1 cellular context compared by ENCODE assay signal in the genomic region with DNA sequence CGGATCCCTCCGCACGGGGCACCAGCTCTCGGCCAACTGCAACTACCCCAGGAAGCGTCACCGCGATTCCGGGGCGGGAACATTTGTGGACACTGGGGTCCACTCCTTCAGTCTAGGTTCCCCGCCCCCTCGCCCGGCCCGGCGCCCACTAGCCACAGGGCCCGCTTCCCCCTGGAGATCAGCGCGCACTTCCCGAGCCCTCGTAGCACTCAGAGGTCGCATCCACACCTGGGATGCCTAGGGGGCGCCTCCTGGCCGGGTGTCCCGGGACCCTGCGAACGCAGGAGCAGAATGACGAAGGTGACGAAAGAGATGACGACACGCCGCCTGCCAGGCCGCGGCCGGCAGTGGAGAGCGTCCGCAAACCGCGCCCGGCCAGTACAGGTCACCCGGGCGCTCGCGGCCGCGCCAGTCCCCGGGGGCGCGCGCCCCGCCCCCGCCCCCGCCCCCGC.
TF ChIP-seq lines count a peak whose summit lies in the region.

No MANE protein-coding gene starts in this region.

TF ChIP-seq in HepG2, 621 proteins besides CTCF, POLR2A, EP300 and RAD21 (continued from another document and continues in another):
- TF ChIP-seq, protein P1, sequence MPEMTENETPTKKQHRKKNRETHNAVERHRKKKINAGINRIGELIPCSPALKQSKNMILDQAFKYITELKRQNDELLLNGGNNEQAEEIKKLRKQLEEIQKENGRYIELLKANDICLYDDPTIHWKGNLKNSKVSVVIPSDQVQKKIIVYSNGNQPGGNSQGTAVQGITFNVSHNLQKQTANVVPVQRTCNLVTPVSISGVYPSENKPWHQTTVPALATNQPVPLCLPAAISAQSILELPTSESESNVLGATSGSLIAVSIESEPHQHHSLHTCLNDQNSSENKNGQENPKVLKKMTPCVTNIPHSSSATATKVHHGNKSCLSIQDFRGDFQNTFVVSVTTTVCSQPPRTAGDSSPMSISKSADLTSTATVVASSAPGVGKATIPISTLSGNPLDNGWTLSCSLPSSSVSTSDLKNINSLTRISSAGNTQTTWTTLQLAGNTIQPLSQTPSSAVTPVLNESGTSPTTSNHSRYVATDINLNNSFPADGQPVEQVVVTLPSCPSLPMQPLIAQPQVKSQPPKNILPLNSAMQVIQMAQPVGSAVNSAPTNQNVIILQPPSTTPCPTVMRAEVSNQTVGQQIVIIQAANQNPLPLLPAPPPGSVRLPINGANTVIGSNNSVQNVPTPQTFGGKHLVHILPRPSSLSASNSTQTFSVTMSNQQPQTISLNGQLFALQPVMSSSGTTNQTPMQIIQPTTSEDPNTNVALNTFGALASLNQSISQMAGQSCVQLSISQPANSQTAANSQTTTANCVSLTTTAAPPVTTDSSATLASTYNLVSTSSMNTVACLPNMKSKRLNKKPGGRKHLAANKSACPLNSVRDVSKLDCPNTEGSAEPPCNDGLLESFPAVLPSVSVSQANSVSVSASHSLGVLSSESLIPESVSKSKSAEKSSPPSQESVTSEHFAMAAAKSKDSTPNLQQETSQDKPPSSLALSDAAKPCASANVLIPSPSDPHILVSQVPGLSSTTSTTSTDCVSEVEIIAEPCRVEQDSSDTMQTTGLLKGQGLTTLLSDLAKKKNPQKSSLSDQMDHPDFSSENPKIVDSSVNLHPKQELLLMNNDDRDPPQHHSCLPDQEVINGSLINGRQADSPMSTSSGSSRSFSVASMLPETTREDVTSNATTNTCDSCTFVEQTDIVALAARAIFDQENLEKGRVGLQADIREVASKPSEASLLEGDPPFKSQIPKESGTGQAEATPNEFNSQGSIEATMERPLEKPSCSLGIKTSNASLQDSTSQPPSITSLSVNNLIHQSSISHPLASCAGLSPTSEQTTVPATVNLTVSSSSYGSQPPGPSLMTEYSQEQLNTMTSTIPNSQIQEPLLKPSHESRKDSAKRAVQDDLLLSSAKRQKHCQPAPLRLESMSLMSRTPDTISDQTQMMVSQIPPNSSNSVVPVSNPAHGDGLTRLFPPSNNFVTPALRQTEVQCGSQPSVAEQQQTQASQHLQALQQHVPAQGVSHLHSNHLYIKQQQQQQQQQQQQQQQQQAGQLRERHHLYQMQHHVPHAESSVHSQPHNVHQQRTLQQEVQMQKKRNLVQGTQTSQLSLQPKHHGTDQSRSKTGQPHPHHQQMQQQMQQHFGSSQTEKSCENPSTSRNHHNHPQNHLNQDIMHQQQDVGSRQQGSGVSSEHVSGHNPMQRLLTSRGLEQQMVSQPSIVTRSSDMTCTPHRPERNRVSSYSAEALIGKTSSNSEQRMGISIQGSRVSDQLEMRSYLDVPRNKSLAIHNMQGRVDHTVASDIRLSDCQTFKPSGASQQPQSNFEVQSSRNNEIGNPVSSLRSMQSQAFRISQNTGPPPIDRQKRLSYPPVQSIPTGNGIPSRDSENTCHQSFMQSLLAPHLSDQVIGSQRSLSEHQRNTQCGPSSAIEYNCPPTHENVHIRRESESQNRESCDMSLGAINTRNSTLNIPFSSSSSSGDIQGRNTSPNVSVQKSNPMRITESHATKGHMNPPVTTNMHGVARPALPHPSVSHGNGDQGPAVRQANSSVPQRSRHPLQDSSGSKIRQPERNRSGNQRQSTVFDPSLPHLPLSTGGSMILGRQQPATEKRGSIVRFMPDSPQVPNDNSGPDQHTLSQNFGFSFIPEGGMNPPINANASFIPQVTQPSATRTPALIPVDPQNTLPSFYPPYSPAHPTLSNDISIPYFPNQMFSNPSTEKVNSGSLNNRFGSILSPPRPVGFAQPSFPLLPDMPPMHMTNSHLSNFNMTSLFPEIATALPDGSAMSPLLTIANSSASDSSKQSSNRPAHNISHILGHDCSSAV (CRISPR knock-in tag; IDR thresholded peaks at IDR 0.05; ENCODE audit: borderline replicate concordance) = no peak
- TF ChIP-seq EEA1 (CRISPR knock-in tag; IDR thresholded peaks at IDR 0.05; ENCODE audit: borderline replicate concordance) (no peak; the same call in 1 of the 2 replicates), ELF3 (CRISPR knock-in tag; IDR thresholded peaks at IDR 0.05) (peak; percentile 76), TBX3 (IDR thresholded peaks at IDR 0.05; ENCODE audit: borderline replicate concordance) (peak; percentile 75; the same call in 1 of the 2 replicates), ZNF329 (CRISPR knock-in tag; IDR thresholded peaks at IDR 0.05; ENCODE audit: low read depth) (peak; percentile 71; the same call in 1 of the 2 replicates), ZNF589 (CRISPR knock-in tag; conservative IDR thresholded peaks at IDR 0.05) (no peak), EHMT2 (IDR thresholded peaks at IDR 0.05; ENCODE audit: borderline replicate concordance, low read depth, low read length) (no peak), MYC (CRISPR knock-in tag; IDR thresholded peaks at IDR 0.05; ENCODE audit: borderline replicate concordance) (peak; percentile 10), ZNF367 (CRISPR knock-in tag; IDR thresholded peaks at IDR 0.05; ENCODE audit: borderline replicate concordance) (0 out of 2 replicates have a peak, but pooled peaks have one; percentile 84), REXO4 (CRISPR knock-in tag; IDR thresholded peaks at IDR 0.05; ENCODE audit: borderline replicate concordance) (no peak), ZKSCAN1 (IDR thresholded peaks at IDR 0.05; ENCODE audit: low read length) (peak; percentile 47; the same call in 1 of the 2 replicates), ZNF614 (CRISPR knock-in tag; IDR thresholded peaks at IDR 0.05; ENCODE audit: borderline replicate concordance) (peak; percentile 83; the same call in 1 of the 2 replicates), PLRG1 (conservative IDR thresholded peaks at IDR 0.05) (no peak), ZNF496 (CRISPR knock-in tag; IDR thresholded peaks at IDR 0.05; ENCODE audit: insufficient replicate concordance) (no peak), STAG1 (CRISPR knock-in tag; IDR thresholded peaks at IDR 0.05) (peak; percentile 60), NKX3-1 (CRISPR knock-in tag; IDR thresholded peaks at IDR 0.05) (peak; percentile 13; the same call in 1 of the 2 replicates)
- TF ChIP-seq, protein P2, sequence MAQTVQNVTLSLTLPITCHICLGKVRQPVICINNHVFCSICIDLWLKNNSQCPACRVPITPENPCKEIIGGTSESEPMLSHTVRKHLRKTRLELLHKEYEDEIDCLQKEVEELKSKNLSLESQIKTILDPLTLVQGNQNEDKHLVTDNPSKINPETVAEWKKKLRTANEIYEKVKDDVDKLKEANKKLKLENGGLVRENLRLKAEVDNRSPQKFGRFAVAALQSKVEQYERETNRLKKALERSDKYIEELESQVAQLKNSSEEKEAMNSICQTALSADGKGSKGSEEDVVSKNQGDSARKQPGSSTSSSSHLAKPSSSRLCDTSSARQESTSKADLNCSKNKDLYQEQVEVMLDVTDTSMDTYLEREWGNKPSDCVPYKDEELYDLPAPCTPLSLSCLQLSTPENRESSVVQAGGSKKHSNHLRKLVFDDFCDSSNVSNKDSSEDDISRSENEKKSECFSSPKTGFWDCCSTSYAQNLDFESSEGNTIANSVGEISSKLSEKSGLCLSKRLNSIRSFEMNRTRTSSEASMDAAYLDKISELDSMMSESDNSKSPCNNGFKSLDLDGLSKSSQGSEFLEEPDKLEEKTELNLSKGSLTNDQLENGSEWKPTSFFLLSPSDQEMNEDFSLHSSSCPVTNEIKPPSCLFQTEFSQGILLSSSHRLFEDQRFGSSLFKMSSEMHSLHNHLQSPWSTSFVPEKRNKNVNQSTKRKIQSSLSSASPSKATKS (CRISPR knock-in tag; IDR thresholded peaks at IDR 0.05) = no peak; the same call in 1 of the 2 replicates
- TF ChIP-seq, protein P3, sequence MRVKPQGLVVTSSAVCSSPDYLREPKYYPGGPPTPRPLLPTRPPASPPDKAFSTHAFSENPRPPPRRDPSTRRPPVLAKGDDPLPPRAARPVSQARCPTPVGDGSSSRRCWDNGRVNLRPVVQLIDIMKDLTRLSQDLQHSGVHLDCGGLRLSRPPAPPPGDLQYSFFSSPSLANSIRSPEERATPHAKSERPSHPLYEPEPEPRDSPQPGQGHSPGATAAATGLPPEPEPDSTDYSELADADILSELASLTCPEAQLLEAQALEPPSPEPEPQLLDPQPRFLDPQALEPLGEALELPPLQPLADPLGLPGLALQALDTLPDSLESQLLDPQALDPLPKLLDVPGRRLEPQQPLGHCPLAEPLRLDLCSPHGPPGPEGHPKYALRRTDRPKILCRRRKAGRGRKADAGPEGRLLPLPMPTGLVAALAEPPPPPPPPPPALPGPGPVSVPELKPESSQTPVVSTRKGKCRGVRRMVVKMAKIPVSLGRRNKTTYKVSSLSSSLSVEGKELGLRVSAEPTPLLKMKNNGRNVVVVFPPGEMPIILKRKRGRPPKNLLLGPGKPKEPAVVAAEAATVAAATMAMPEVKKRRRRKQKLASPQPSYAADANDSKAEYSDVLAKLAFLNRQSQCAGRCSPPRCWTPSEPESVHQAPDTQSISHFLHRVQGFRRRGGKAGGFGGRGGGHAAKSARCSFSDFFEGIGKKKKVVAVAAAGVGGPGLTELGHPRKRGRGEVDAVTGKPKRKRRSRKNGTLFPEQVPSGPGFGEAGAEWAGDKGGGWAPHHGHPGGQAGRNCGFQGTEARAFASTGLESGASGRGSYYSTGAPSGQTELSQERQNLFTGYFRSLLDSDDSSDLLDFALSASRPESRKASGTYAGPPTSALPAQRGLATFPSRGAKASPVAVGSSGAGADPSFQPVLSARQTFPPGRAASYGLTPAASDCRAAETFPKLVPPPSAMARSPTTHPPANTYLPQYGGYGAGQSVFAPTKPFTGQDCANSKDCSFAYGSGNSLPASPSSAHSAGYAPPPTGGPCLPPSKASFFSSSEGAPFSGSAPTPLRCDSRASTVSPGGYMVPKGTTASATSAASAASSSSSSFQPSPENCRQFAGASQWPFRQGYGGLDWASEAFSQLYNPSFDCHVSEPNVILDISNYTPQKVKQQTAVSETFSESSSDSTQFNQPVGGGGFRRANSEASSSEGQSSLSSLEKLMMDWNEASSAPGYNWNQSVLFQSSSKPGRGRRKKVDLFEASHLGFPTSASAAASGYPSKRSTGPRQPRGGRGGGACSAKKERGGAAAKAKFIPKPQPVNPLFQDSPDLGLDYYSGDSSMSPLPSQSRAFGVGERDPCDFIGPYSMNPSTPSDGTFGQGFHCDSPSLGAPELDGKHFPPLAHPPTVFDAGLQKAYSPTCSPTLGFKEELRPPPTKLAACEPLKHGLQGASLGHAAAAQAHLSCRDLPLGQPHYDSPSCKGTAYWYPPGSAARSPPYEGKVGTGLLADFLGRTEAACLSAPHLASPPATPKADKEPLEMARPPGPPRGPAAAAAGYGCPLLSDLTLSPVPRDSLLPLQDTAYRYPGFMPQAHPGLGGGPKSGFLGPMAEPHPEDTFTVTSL (CRISPR knock-in tag; IDR thresholded peaks at IDR 0.05; ENCODE audit: borderline replicate concordance) = peak; percentile 59; the same call in 1 of the 2 replicates
- TF ChIP-seq, protein P4, sequence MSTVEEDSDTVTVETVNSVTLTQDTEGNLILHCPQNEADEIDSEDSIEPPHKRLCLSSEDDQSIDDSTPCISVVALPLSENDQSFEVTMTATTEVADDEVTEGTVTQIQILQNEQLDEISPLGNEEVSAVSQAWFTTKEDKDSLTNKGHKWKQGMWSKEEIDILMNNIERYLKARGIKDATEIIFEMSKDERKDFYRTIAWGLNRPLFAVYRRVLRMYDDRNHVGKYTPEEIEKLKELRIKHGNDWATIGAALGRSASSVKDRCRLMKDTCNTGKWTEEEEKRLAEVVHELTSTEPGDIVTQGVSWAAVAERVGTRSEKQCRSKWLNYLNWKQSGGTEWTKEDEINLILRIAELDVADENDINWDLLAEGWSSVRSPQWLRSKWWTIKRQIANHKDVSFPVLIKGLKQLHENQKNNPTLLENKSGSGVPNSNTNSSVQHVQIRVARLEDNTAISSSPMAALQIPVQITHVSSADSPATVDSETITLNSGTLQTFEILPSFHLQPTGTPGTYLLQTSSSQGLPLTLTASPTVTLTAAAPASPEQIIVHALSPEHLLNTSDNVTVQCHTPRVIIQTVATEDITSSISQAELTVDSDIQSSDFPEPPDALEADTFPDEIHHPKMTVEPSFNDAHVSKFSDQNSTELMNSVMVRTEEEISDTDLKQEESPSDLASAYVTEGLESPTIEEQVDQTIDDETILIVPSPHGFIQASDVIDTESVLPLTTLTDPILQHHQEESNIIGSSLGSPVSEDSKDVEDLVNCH (CRISPR knock-in tag; IDR thresholded peaks at IDR 0.05) = no peak
- TF ChIP-seq, protein P5, sequence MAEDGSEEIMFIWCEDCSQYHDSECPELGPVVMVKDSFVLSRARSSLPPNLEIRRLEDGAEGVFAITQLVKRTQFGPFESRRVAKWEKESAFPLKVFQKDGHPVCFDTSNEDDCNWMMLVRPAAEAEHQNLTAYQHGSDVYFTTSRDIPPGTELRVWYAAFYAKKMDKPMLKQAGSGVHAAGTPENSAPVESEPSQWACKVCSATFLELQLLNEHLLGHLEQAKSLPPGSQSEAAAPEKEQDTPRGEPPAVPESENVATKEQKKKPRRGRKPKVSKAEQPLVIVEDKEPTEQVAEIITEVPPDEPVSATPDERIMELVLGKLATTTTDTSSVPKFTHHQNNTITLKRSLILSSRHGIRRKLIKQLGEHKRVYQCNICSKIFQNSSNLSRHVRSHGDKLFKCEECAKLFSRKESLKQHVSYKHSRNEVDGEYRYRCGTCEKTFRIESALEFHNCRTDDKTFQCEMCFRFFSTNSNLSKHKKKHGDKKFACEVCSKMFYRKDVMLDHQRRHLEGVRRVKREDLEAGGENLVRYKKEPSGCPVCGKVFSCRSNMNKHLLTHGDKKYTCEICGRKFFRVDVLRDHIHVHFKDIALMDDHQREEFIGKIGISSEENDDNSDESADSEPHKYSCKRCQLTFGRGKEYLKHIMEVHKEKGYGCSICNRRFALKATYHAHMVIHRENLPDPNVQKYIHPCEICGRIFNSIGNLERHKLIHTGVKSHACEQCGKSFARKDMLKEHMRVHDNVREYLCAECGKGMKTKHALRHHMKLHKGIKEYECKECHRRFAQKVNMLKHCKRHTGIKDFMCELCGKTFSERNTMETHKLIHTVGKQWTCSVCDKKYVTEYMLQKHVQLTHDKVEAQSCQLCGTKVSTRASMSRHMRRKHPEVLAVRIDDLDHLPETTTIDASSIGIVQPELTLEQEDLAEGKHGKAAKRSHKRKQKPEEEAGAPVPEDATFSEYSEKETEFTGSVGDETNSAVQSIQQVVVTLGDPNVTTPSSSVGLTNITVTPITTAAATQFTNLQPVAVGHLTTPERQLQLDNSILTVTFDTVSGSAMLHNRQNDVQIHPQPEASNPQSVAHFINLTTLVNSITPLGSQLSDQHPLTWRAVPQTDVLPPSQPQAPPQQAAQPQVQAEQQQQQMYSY (CRISPR knock-in tag; IDR thresholded peaks at IDR 0.05) = peak; percentile 52
- TF ChIP-seq, protein P6, sequence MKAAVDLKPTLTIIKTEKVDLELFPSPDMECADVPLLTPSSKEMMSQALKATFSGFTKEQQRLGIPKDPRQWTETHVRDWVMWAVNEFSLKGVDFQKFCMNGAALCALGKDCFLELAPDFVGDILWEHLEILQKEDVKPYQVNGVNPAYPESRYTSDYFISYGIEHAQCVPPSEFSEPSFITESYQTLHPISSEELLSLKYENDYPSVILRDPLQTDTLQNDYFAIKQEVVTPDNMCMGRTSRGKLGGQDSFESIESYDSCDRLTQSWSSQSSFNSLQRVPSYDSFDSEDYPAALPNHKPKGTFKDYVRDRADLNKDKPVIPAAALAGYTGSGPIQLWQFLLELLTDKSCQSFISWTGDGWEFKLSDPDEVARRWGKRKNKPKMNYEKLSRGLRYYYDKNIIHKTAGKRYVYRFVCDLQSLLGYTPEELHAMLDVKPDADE (CRISPR knock-in tag; IDR thresholded peaks at IDR 0.05) = no peak; the same call in 1 of the 2 replicates
- TF ChIP-seq, protein P7, sequence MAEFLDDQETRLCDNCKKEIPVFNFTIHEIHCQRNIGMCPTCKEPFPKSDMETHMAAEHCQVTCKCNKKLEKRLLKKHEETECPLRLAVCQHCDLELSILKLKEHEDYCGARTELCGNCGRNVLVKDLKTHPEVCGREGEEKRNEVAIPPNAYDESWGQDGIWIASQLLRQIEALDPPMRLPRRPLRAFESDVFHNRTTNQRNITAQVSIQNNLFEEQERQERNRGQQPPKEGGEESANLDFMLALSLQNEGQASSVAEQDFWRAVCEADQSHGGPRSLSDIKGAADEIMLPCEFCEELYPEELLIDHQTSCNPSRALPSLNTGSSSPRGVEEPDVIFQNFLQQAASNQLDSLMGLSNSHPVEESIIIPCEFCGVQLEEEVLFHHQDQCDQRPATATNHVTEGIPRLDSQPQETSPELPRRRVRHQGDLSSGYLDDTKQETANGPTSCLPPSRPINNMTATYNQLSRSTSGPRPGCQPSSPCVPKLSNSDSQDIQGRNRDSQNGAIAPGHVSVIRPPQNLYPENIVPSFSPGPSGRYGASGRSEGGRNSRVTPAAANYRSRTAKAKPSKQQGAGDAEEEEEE (CRISPR knock-in tag; IDR thresholded peaks at IDR 0.05; ENCODE audit: borderline replicate concordance) = no peak; the same call in 1 of the 2 replicates
